ENCODE assay signal across 8 cellular contexts in genomic region chr22:19290400-19291217, GRCh38. TPM values are rescaled to one million over a fixed set of nuclear protein-coding genes. Genes with fewer than 3 reads are reported as not detected.
DNase-seq lines count a peak whose midpoint lies in the region; ATAC-seq and TF ChIP-seq lines count a peak whose summit lies in the region.

No MANE protein-coding gene starts in this region.

- H3K4ac ChIP-seq in trophoblast cell (ENCODE audit: low read depth, low read length): no peak overlapping the region

- peaks cover 5% of the 10 kb centered on the region for H3K79me1 ChIP-seq in trophoblast cell (ENCODE audit: low read length)

- H3K36me3 ChIP-seq in trophoblast cell (ENCODE audit: control insufficient read depth in 1 of 2, insufficient read depth in 2 of 2, low read length in 2 of 2): no peaks in the 10 kb centered on the region

- H3K4me3 ChIP-seq in fibroblast of villous mesenchyme (ENCODE audit: low read depth, low read length): peak overlapping the region; percentile 71
- peak overlapping the region; percentile 80 for H3K4me3 ChIP-seq in trophoblast cell (ENCODE audit: low read depth, low read length)

- H3K14ac ChIP-seq in trophoblast cell (ENCODE audit: low read length): peak overlapping the region; percentile 72

- no peaks in the 10 kb centered on the region for H3K9me3 ChIP-seq in trophoblast cell (ENCODE audit: insufficient read depth, low read depth, low read length)

- H3K27me3 Mint-ChIP-seq in activated CD4-positive, alpha-beta T cell treated with anti-CD3 and anti-CD28 coated beads, Interleukin-2, amount 10 ng/mL, durations not matched to agents 24 days and 14 days: peaks cover 47% of the 10 kb centered on the region

- peaks cover 6 to 12% of the 10 kb centered on the region in 2 experiments for H3K4me1 ChIP-seq in trophoblast cell (ENCODE audit: control insufficient read depth in 1 of 2, insufficient read depth in 2 of 2, low read length in 2 of 2)

- H4K12ac ChIP-seq in trophoblast cell (ENCODE audit: low read depth, low read length): peak overlapping the region; percentile 27

- H3K9me3 Mint-ChIP-seq in activated CD4-positive, alpha-beta T cell treated with anti-CD3 and anti-CD28 coated beads, Interleukin-2, amount 10 ng/mL, durations not matched to agents 24 days and 14 days: no peaks in the 10 kb centered on the region

- no CpG with 5 or more reads among the region's 27 CpGs for WGBS in trophoblast cell (ENCODE audit: extremely low coverage, insufficient coverage, insufficient read length)

- DNase-seq in activated CD4-positive, alpha-beta T cell treated with anti-CD3 and anti-CD28 coated beads, Interleukin-2, amount 10 ng/mL, durations not matched to agents 24 days and 14 days: peak; percentile 61
- no peak for DNase-seq in activated CD4-positive, alpha-beta T cell treated with anti-CD3 and anti-CD28 coated beads, Interleukin-2, amount 50 U/mL, for 4 hours
- DNase-seq in T1000 (lab: John Stamatoyannopoulos, UW) (peak; percentile 13), fibroblast of villous mesenchyme (ENCODE audit: low read depth) (peak; percentile 21), trophoblast cell (peak in 1 of 2 donors; percentile 24), amniotic stem cell (lab: John Stamatoyannopoulos, UW) (no peak), NCI-H1048 (lab: John Stamatoyannopoulos, UW) (no peak)

- intact Hi-C loops in activated CD4-positive, alpha-beta T cell treated with anti-CD3 and anti-CD28 coated beads, Interleukin-2, amount 10 ng/mL, durations not matched to agents 24 days and 14 days (cut with micrococcal nuclease): loop anchor here (1.0 to 5.0 kb wide), 3 partner anchors 111 to 168 kb away; partner anchors contain the start of genes DGCR2, HIRA and MRPL40

- no peak overlapping the region for H3K27ac ChIP-seq in trophoblast cell (ENCODE audit: low read depth, low read length)

- no peak overlapping the region for H3K18ac ChIP-seq in trophoblast cell (ENCODE audit: low read length)

- H3K27ac Mint-ChIP-seq in activated CD4-positive, alpha-beta T cell treated with anti-CD3 and anti-CD28 coated beads, Interleukin-2, amount 10 ng/mL, durations not matched to agents 24 days and 14 days: no peak overlapping the region

- no peak for TF ChIP-seq CTCF in fibroblast of villous mesenchyme (IDR thresholded peaks at IDR 0.05; ENCODE audit: insufficient read depth, low read depth, low read length)

- no peak for ATAC-seq in HG03139 (IDR thresholded peaks at IDR 0.05; ENCODE audit: unreplicated experiment)

- peaks cover 18% of the 10 kb centered on the region for H3K4me1 Mint-ChIP-seq in activated CD4-positive, alpha-beta T cell treated with anti-CD3 and anti-CD28 coated beads, Interleukin-2, amount 10 ng/mL, durations not matched to agents 24 days and 14 days

- H2AK5ac ChIP-seq in trophoblast cell (ENCODE audit: low read length): no peak overlapping the region

- no peaks in the 10 kb centered on the region for H3K79me2 ChIP-seq in trophoblast cell (ENCODE audit: control insufficient read depth, insufficient read depth, low read length, poor library complexity)

- peak overlapping the region; percentile 46 for H4K8ac ChIP-seq in trophoblast cell (ENCODE audit: low read depth, low read length)

- H2BK120ac ChIP-seq in trophoblast cell (ENCODE audit: insufficient read depth, low read length, poor library complexity): no peak overlapping the region

- no peak overlapping the region for H4K91ac ChIP-seq in trophoblast cell (ENCODE audit: low read depth, low read length)

- H2BK5ac ChIP-seq in trophoblast cell (ENCODE audit: low read depth, low read length, poor library complexity): no peak overlapping the region

- peak overlapping the region; percentile 52 for H3K9ac ChIP-seq in trophoblast cell (ENCODE audit: low read length)

- H3K4me3 Mint-ChIP-seq in activated CD4-positive, alpha-beta T cell treated with anti-CD3 and anti-CD28 coated beads, Interleukin-2, amount 10 ng/mL, durations not matched to agents 24 days and 14 days: peak overlapping the region; percentile 78

- peak overlapping the region; percentile 86 for H3K4me2 ChIP-seq in trophoblast cell (ENCODE audit: low read length)

- peak overlapping the region; percentile 85 for H2AFZ ChIP-seq in trophoblast cell (ENCODE audit: insufficient read depth, low read length, poor library complexity)

- H3K27me3 ChIP-seq in trophoblast cell (ENCODE audit: insufficient read depth, low read length): peaks cover 4% of the 10 kb centered on the region

- H3K36me3 Mint-ChIP-seq in activated CD4-positive, alpha-beta T cell treated with anti-CD3 and anti-CD28 coated beads, Interleukin-2, amount 10 ng/mL, durations not matched to agents 24 days and 14 days (ENCODE audit: low read depth): no peaks in the 10 kb centered on the region

- H3K23ac ChIP-seq in trophoblast cell (ENCODE audit: low read length): peak overlapping the region; percentile 1

- H2BK12ac ChIP-seq in trophoblast cell (ENCODE audit: low read length): no peak overlapping the region

RNA-seq across cellular contexts. Expression of gene CLTCL1, which starts 0.9 kb away (rescaled TPM):
- 0.43 and 1.3 TPM in 2 replicates for total RNA-seq in activated CD4-positive, alpha-beta T cell treated with anti-CD3 and anti-CD28 coated beads, Interleukin-2, amount 10 ng/mL, durations not matched to agents 24 days and 14 days
- 9.5 and 16.4 TPM in 2 replicates for total RNA-seq in fibroblast of villous mesenchyme
- polyA plus RNA-seq in trophoblast cell (2013): 2.6 and 2.7 TPM in 2 replicates

Comparison
In these comparisons a context has a peak if more than half of its experiments do, and no peak if none do; other contexts are left out.
1. DNase-seq: peak in activated CD4-positive, alpha-beta T cell treated with anti-CD3 and anti-CD28 coated beads, Interleukin-2, amount 10 ng/mL, durations not matched to agents 24 days and 14 days (single experiment), T1000 (single experiment) and fibroblast of villous mesenchyme (single experiment); none in activated CD4-positive, alpha-beta T cell treated with anti-CD3 and anti-CD28 coated beads, Interleukin-2, amount 50 U/mL, for 4 hours (0 of 2), amniotic stem cell (single experiment) and NCI-H1048 (single experiment).